Comparison of ENCODE assay signal across 8 cellular contexts in genomic region chr17:78129385-78130079, GRCh38. TPM values are rescaled to one million over a fixed set of nuclear protein-coding genes. Genes with fewer than 3 reads are reported as not detected.
DNase-seq lines count a peak whose midpoint lies in the region; TF ChIP-seq lines count a peak whose summit lies in the region.

No MANE protein-coding gene starts in this region.

- H3K27ac ChIP-seq in DOHH2 (ENCODE audit: low read depth, low read length), result peak overlapping the region; percentile 90
- H3K27ac ChIP-seq in colonic mucosa, result peak overlapping the region; percentile 92
- H3K27ac ChIP-seq in neutrophil, result peak overlapping the region; percentile 98

- intact Hi-C loops in colonic mucosa (cut with DNase I), result loop anchor here (5.0 kb wide), 1 partner anchor 43 kb away; no protein-coding TSS in a partner anchor

- H3K4me2 ChIP-seq in DOHH2 (ENCODE audit: low read length), result peak overlapping the region; percentile 99

- H3K4me1 ChIP-seq in DOHH2 (ENCODE audit: control insufficient read depth, low read length) (peaks cover 83% of the 10 kb centered on the region), colonic mucosa (peaks cover 31% of the 10 kb centered on the region), neutrophil (ENCODE audit: control insufficient read depth in 1 of 2, insufficient read depth in 1 of 2, low read depth in 1 of 2, low read length in 1 of 2) (peaks cover 87 to 92% of the 10 kb centered on the region in 2 experiments)

- peaks cover 1% of the 10 kb centered on the region; the same call in 1 of the 2 replicates for H4K20me1 ChIP-seq in DOHH2 (ENCODE audit: control insufficient read depth, insufficient read depth, low read depth, low read length)

- H3K9me2 ChIP-seq in DOHH2 (replicated peaks; ENCODE audit: control insufficient read depth, low read length), result no peaks in the 10 kb centered on the region

- peaks cover 89% of the 10 kb centered on the region for H3K79me2 ChIP-seq in DOHH2 (ENCODE audit: control insufficient read depth, low read length)

- H3K27me3 ChIP-seq in DOHH2 (ENCODE audit: control insufficient read depth, low read length) (no peaks in the 10 kb centered on the region), colonic mucosa (no peaks in the 10 kb centered on the region), neutrophil (no peaks in the 10 kb centered on the region)

- H3F3A ChIP-seq in DOHH2 (ENCODE audit: control insufficient read depth, insufficient read depth), result peaks cover 17% of the 10 kb centered on the region

- H3K36me3 ChIP-seq in DOHH2 (ENCODE audit: control insufficient read depth, low read length) (peaks cover 70% of the 10 kb centered on the region), colonic mucosa (no peaks in the 10 kb centered on the region), neutrophil (peaks cover 38% of the 10 kb centered on the region)

- no peak for TF ChIP-seq CTCF in DOHH2 (IDR thresholded peaks at IDR 0.05; ENCODE audit: low read depth, low read length, poor library complexity, severe bottlenecking)
- TF ChIP-seq CTCF in colonic mucosa (IDR thresholded peaks at IDR 0.05), result no peak
- TF ChIP-seq CTCF in neutrophil (IDR thresholded peaks at IDR 0.05), result no peak

- H3K9me3 ChIP-seq in DOHH2 (ENCODE audit: control insufficient read depth, insufficient read depth, low read length) (no peaks in the 10 kb centered on the region), colonic mucosa (no peaks in the 10 kb centered on the region), neutrophil (no peaks in the 10 kb centered on the region)

- H3K4me3 ChIP-seq in DOHH2 (ENCODE audit: low read length) (peak overlapping the region; percentile 95), colonic mucosa (no peak overlapping the region), neutrophil (ENCODE audit: low read depth in 1 of 2, low read length in 1 of 2) (peak overlapping the region; percentile 80 to 87)

- H3K9ac ChIP-seq in colonic mucosa (ENCODE audit: low read depth in 2 of 2, low read length in 2 of 2), result peak overlapping the region in 1 of 2 donors; percentile 73

- peak; percentile 39 for DNase-seq in RPMI8226
- no peak for DNase-seq in colonic mucosa
- no peak for DNase-seq in SW480 (ENCODE audit: low spot score)
- DNase-seq in iPS-NIHi7 (ENCODE audit: extremely low spot score), result no peak
- DNase-seq in hippocampal formation (lab: John Stamatoyannopoulos, UW), result no peak
- no peak for DNase-seq in GM19238 (ENCODE audit: insufficient read length, low spot score)

RNA-seq across cellular contexts. Expression of gene TMC6, which starts 1.0 kb away (rescaled TPM):
- 100 to 1,000 TPM; 108 to 159 TPM for total RNA-seq in colonic mucosa

RNA-seq across cellular contexts. Expression of gene TMC8, which starts 1.0 kb away (rescaled TPM):
- total RNA-seq in colonic mucosa, result 1 to 10 TPM; 5.3 to 5.4 TPM

RNA-seq across cellular contexts. Expression of gene C17orf99, which starts 16.7 kb away (rescaled TPM):
- total RNA-seq in colonic mucosa, result under 1 TPM in 1 of 2 donors, not detected in 1; 0.20 TPM

RNA-seq across cellular contexts. Expression of gene SYNGR2, which starts 38.8 kb away (rescaled TPM):
- total RNA-seq in colonic mucosa, result 100 to 1,000 TPM; 256 to 395 TPM

RNA-seq across cellular contexts. Expression of gene TK1, which starts 57.3 kb away (rescaled TPM):
- total RNA-seq in colonic mucosa, result 100 to 1,000 TPM in 1 of 2 donors, 10 to 100 TPM in 1; 37.7 to 135 TPM
